ENCODE assay signal across 11 cellular contexts in genomic region chr4:140186651-140187315, GRCh38. TPM values are rescaled to one million over a fixed set of nuclear protein-coding genes. Genes with fewer than 3 reads are reported as not detected.
DNase-seq lines count a peak whose midpoint lies in the region; ATAC-seq and TF ChIP-seq lines count a peak whose summit lies in the region.
"Had no signal": no experiment of that assay in that cellular context is flagged by ENCODE, and none has a peak within 500 bp of the region (broad histone marks: within the 10 kb centered on the region; RNA-seq: fewer than 3 reads in every experiment).

No MANE protein-coding gene starts in this region.

- H3K4me1 Mint-ChIP-seq in activated CD4-positive, alpha-beta memory T cell treated with anti-CD3 and anti-CD28 coated beads, Interleukin-2, amount 10 ng/mL, durations not matched to agents 7 days and 5 days: no peaks in the 10 kb centered on the region
- H3K4me1 Mint-ChIP-seq in endothelial cell (ENCODE audit: unreplicated experiment): no peaks in the 10 kb centered on the region
- H3K4me1 Mint-ChIP-seq: B cell had no signal

- H3K9me3 Mint-ChIP-seq in activated CD4-positive, alpha-beta memory T cell treated with anti-CD3 and anti-CD28 coated beads, Interleukin-2, amount 10 ng/mL, durations not matched to agents 7 days and 5 days: no peaks in the 10 kb centered on the region
- H3K9me3 Mint-ChIP-seq in endothelial cell (ENCODE audit: unreplicated experiment): no peaks in the 10 kb centered on the region

- H3K27ac ChIP-seq in left ventricle myocardium inferior (replicated peaks): no peak overlapping the region
- H3K27ac ChIP-seq in brain microvascular endothelial cell: no peak overlapping the region
- no peak overlapping the region for H3K27ac ChIP-seq in left lung

- ATAC-seq in left cardiac atrium: peak; percentile 39 to 94
- ATAC-seq in left lung: peak; percentile 59
- ATAC-seq in HG02759 (IDR thresholded peaks at IDR 0.05; ENCODE audit: unreplicated experiment): no peak

- POLR2A ChIA-PET in activated CD4-positive, alpha-beta memory T cell treated with anti-CD3 and anti-CD28 coated beads, Interleukin-2, amount 10 ng/mL, durations not matched to agents 7 days and 5 days (lab: Charles Lee): no interaction called here

- no peak overlapping the region for H3K4me3 Mint-ChIP-seq in activated CD4-positive, alpha-beta memory T cell treated with anti-CD3 and anti-CD28 coated beads, Interleukin-2, amount 10 ng/mL, durations not matched to agents 7 days and 5 days
- H3K4me3 Mint-ChIP-seq in endothelial cell (ENCODE audit: unreplicated experiment): no peak overlapping the region
- H3K4me3 Mint-ChIP-seq: B cell had no signal

- H3K27me3 ChIP-seq in left ventricle myocardium inferior (ENCODE audit: low read depth): no peaks in the 10 kb centered on the region
- no peaks in the 10 kb centered on the region for H3K27me3 ChIP-seq in brain microvascular endothelial cell (replicated peaks)
- no peaks in the 10 kb centered on the region for H3K27me3 ChIP-seq in left lung

- H3K27ac Mint-ChIP-seq in activated CD4-positive, alpha-beta memory T cell treated with anti-CD3 and anti-CD28 coated beads, Interleukin-2, amount 10 ng/mL, durations not matched to agents 7 days and 5 days: no peak overlapping the region
- H3K27ac Mint-ChIP-seq in endothelial cell (ENCODE audit: unreplicated experiment): no peak overlapping the region
- H3K27ac Mint-ChIP-seq: B cell had no signal

- H3K9me3 ChIP-seq in left ventricle myocardium inferior (replicated peaks): no peaks in the 10 kb centered on the region
- no peaks in the 10 kb centered on the region for H3K9me3 ChIP-seq in left lung

- H3K36me3 ChIP-seq in left ventricle myocardium inferior: no peaks in the 10 kb centered on the region
- no peaks in the 10 kb centered on the region for H3K36me3 ChIP-seq in brain microvascular endothelial cell (replicated peaks)
- H3K36me3 ChIP-seq in left lung: no peaks in the 10 kb centered on the region

- peak; percentile 21 for DNase-seq in left cardiac atrium
- DNase-seq in left ventricle myocardium inferior: no peak
- peak; percentile 58 for DNase-seq in brain microvascular endothelial cell
- no peak for DNase-seq in left lung
- no peak for DNase-seq in activated CD4-positive, alpha-beta memory T cell treated with anti-CD3 and anti-CD28 coated beads, Interleukin-2, amount 10 ng/mL, durations not matched to agents 7 days and 5 days
- no peak for DNase-seq in endothelial cell (ENCODE audit: low spot score)
- DNase-seq in activated CD8-positive, alpha-beta memory T cell treated with anti-CD3 and anti-CD28 coated beads for 24 hours: no peak
- DNase-seq: activated CD4-positive, alpha-beta T cell treated with anti-CD3 and anti-CD28 coated beads, Interleukin-2, amount 50 U/mL, for 4 hours; OCI-M1 had no signal

- no peaks in the 10 kb centered on the region for H3K36me3 Mint-ChIP-seq in activated CD4-positive, alpha-beta memory T cell treated with anti-CD3 and anti-CD28 coated beads, Interleukin-2, amount 10 ng/mL, durations not matched to agents 7 days and 5 days (ENCODE audit: low read depth)
- H3K36me3 Mint-ChIP-seq in endothelial cell (ENCODE audit: low read depth, unreplicated experiment): no peaks in the 10 kb centered on the region

- in situ Hi-C loops in brain microvascular endothelial cell (cut with HindIII; ENCODE audit: low pct_ligation_motif_present, low sequenced_read_pairs): no loop called here

- H3K4me1 ChIP-seq in left ventricle myocardium inferior: peaks cover 9% of the 10 kb centered on the region
- H3K4me1 ChIP-seq in left lung: peaks cover 0 to 6% of the 10 kb centered on the region in 2 donors

- TF ChIP-seq CTCF in left ventricle myocardium inferior (IDR thresholded peaks at IDR 0.05; ENCODE audit: borderline replicate concordance): no peak
- TF ChIP-seq CTCF in brain microvascular endothelial cell (IDR thresholded peaks at IDR 0.05; ENCODE audit: low read depth, low read length, missing control alignments): no peak
- TF ChIP-seq CTCF in left lung (IDR thresholded peaks at IDR 0.05): no peak
- no peak for TF ChIP-seq CTCF in endothelial cell (IDR thresholded peaks at IDR 0.05; ENCODE audit: unreplicated experiment)

- intact Hi-C loops in left cardiac atrium (cut with DNase I): no loop called here
- intact Hi-C loops in left ventricle myocardium inferior (cut with micrococcal nuclease): no loop called here
- intact Hi-C loops in left lung (cut with DNase I): no loop called here

- CTCF ChIA-PET in activated CD4-positive, alpha-beta memory T cell treated with anti-CD3 and anti-CD28 coated beads, Interleukin-2, amount 10 ng/mL, durations not matched to agents 7 days and 5 days (lab: Charles Lee): interaction anchor here (1.8 kb wide), 1 partner anchor 67 kb away, joined by 5 read pairs; no protein-coding TSS in a partner anchor

- no peak overlapping the region for H3K4me3 ChIP-seq in left ventricle myocardium inferior
- no peak overlapping the region for H3K4me3 ChIP-seq in brain microvascular endothelial cell (ENCODE audit: low read depth, low read length)
- H3K4me3 ChIP-seq in left lung: no peak overlapping the region

- H3K27me3 Mint-ChIP-seq in activated CD4-positive, alpha-beta memory T cell treated with anti-CD3 and anti-CD28 coated beads, Interleukin-2, amount 10 ng/mL, durations not matched to agents 7 days and 5 days: peaks cover 13% of the 10 kb centered on the region
- H3K27me3 Mint-ChIP-seq in endothelial cell (ENCODE audit: unreplicated experiment): no peaks in the 10 kb centered on the region

RNA-seq across cellular contexts. Expression of gene MAML3, which starts 32.8 kb away (rescaled TPM):
- total RNA-seq in left cardiac atrium (1 to 10 TPM; 2.6 to 3.0 TPM), left ventricle myocardium inferior (2.6 TPM), left lung (10 to 100 TPM in 1 of 2 donors, 1 to 10 TPM in 1; 5.8 to 10.3 TPM), endothelial cell (ENCODE audit: unreplicated experiment) (31.0 TPM)
- 1 to 10 TPM; 2.5 to 2.6 TPM for total RNA-seq in activated CD4-positive, alpha-beta memory T cell treated with anti-CD3 and anti-CD28 coated beads, Interleukin-2, amount 10 ng/mL, durations not matched to agents 7 days and 5 days

Comparison
In these comparisons a context has a peak if more than half of its experiments do, and no peak if none do; other contexts are left out.
1. DNase-seq: peak in left cardiac atrium (single experiment) and brain microvascular endothelial cell (single experiment); none in left ventricle myocardium inferior (single experiment), left lung (0 of 2), activated CD4-positive, alpha-beta memory T cell treated with anti-CD3 and anti-CD28 coated beads, Interleukin-2, amount 10 ng/mL, durations not matched to agents 7 days and 5 days (single experiment), endothelial cell (single experiment) and activated CD8-positive, alpha-beta memory T cell treated with anti-CD3 and anti-CD28 coated beads for 24 hours (single experiment).